ENCODE assay signal across 21 cellular contexts in the genomic region with DNA sequence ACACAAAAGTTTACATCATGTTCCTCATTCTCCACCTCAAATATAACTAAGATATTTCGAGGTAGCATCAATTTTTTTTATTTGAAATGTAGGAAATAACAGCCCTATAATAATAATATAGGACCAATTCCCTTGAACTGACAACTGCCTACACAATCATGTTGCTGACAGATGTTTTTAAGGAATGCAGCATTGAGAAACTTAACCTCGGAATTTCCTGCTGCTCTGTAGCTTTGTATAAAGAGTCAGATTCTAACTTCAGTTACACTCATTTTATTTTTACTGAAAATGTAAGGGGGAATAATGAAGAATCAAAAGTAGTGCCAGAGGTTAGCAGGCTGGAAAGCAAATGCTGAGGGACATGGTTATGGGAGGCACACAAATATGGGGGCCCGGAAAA.
DNase-seq lines count a peak whose midpoint lies in the region; ATAC-seq and TF ChIP-seq lines count a peak whose summit lies in the region.
"Had no signal": no experiment of that assay in that cellular context is flagged by ENCODE, and none has a peak within 500 bp of the region (broad histone marks: within the 10 kb centered on the region; RNA-seq: fewer than 3 reads in every experiment).

No MANE protein-coding gene starts in this region.

- DNase-seq in GM03348 (ENCODE audit: low spot score): peak; percentile 33
- peak; percentile 53 for DNase-seq in amniotic epithelial cell (ENCODE audit: low read depth)
- DNase-seq in fibroblast of pulmonary artery (ENCODE audit: low read depth): peak; percentile 64
- peak; percentile 2 for DNase-seq in smooth muscle cell of the brain vasculature (ENCODE audit: low read depth, low spot score)
- no peak for DNase-seq in left lobe of liver (ENCODE audit: low spot score)
- no peak for DNase-seq in activated naive CD4-positive, alpha-beta T cell treated with anti-CD3 and anti-CD28 coated beads, Interleukin-2, amount 10 ng/mL, durations not matched to agents 7 days and 5 days
- DNase-seq: activated CD4-positive, alpha-beta T cell treated with anti-CD3 and anti-CD28 coated beads, Interleukin-2, amount 10 ng/mL, durations not matched to agents 24 days and 14 days; activated CD8-positive, alpha-beta memory T cell treated with anti-CD3 and anti-CD28 coated beads, Interleukin-2, amount 50 U/mL, for 4 hours; activated effector memory CD4-positive, alpha-beta T cell treated with Interleukin-2 at 50 U/mL for 16 hours; aorta; colonic mucosa; GDM1; NCI-H1417 treated with DMSO at 0.1 percent for 48 hours; NCI-H2171; NCI-H69; OCI-M1; SHP77 treated with DMSO at 0.1 percent for 48 hours; stimulated activated CD4-positive, alpha-beta T cell treated with anti-CD3 and anti-CD28 coated beads, Interleukin-15, amount 100 ng/mL, for 24 hours had no signal

- no peak overlapping the region for H3K4me3 ChIP-seq in fibroblast of pulmonary artery (replicated peaks; ENCODE audit: low read depth, low read length)
- H3K4me3 ChIP-seq: BLaER1 treated with 17β-estradiol and CSF1 and Interleukin-3, amounts not matched to agents 10 nM and 100 nM; colonic mucosa; GM12878 had no signal

- no peak for ATAC-seq in GM19463 (IDR thresholded peaks at IDR 0.05; ENCODE audit: unreplicated experiment)
- ATAC-seq in left lobe of liver: no peak
- ATAC-seq: GM12878 had no signal

- H3K36me3 Mint-ChIP-seq in activated naive CD4-positive, alpha-beta T cell treated with anti-CD3 and anti-CD28 coated beads, Interleukin-2, amount 10 ng/mL, durations not matched to agents 7 days and 5 days: no peaks in the 10 kb centered on the region

- peaks cover 9% of the 10 kb centered on the region for H3K4me1 Mint-ChIP-seq in activated naive CD4-positive, alpha-beta T cell treated with anti-CD3 and anti-CD28 coated beads, Interleukin-2, amount 10 ng/mL, durations not matched to agents 7 days and 5 days

- H3K4me3 Mint-ChIP-seq in activated naive CD4-positive, alpha-beta T cell treated with anti-CD3 and anti-CD28 coated beads, Interleukin-2, amount 10 ng/mL, durations not matched to agents 7 days and 5 days: no peak overlapping the region
- H3K4me3 Mint-ChIP-seq: activated CD4-positive, alpha-beta T cell treated with anti-CD3 and anti-CD28 coated beads, Interleukin-2, amount 10 ng/mL, durations not matched to agents 24 days and 14 days had no signal

- no peak overlapping the region for H3K27ac Mint-ChIP-seq in activated naive CD4-positive, alpha-beta T cell treated with anti-CD3 and anti-CD28 coated beads, Interleukin-2, amount 10 ng/mL, durations not matched to agents 7 days and 5 days
- H3K27ac Mint-ChIP-seq: activated CD4-positive, alpha-beta T cell treated with anti-CD3 and anti-CD28 coated beads, Interleukin-2, amount 10 ng/mL, durations not matched to agents 24 days and 14 days had no signal

- no peak for TF ChIP-seq CTCF in fibroblast of pulmonary artery (IDR thresholded peaks at IDR 0.05; ENCODE audit: low read length, missing control alignments)

- H3K9me3 Mint-ChIP-seq in activated naive CD4-positive, alpha-beta T cell treated with anti-CD3 and anti-CD28 coated beads, Interleukin-2, amount 10 ng/mL, durations not matched to agents 7 days and 5 days: no peaks in the 10 kb centered on the region
- H3K9me3 Mint-ChIP-seq: activated CD4-positive, alpha-beta T cell treated with anti-CD3 and anti-CD28 coated beads, Interleukin-2, amount 10 ng/mL, durations not matched to agents 24 days and 14 days had no signal

- H3K27me3 Mint-ChIP-seq in activated naive CD4-positive, alpha-beta T cell treated with anti-CD3 and anti-CD28 coated beads, Interleukin-2, amount 10 ng/mL, durations not matched to agents 7 days and 5 days: no peaks in the 10 kb centered on the region
- H3K27me3 Mint-ChIP-seq: activated CD4-positive, alpha-beta T cell treated with anti-CD3 and anti-CD28 coated beads, Interleukin-2, amount 10 ng/mL, durations not matched to agents 24 days and 14 days had no signal

- CTCF ChIA-PET in activated naive CD4-positive, alpha-beta T cell treated with anti-CD3 and anti-CD28 coated beads, Interleukin-2, amount 10 ng/mL, durations not matched to agents 7 days and 5 days (lab: Charles Lee): no interaction called here

Comparison
In these comparisons a context has a peak if more than half of its experiments do, and no peak if none do; other contexts are left out.
1. DNase-seq: peak in GM03348 (single experiment), amniotic epithelial cell (single experiment), fibroblast of pulmonary artery (single experiment) and smooth muscle cell of the brain vasculature (single experiment); none in left lobe of liver (single experiment) and activated naive CD4-positive, alpha-beta T cell treated with anti-CD3 and anti-CD28 coated beads, Interleukin-2, amount 10 ng/mL, durations not matched to agents 7 days and 5 days (single experiment).